ENCODE assay signal across 24 cellular contexts in the genomic region with DNA sequence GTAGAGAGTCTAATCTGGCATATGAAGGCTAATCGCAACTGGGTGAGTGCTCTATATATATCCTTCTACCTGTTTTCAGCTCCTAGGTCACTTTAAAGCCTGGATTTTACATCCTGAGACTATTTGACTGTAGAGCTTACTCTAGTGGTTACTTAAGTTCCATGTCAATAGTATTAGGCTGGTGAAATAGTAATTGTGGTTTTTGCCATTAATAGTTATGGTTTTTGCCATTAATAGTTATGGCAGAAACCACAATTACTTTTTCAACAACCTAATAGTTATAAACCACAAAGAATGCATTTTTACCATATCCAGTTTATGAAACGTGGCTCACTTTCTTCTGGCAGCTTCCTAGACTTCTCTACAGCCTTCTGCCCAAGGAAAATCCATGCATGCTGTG.
"Had no signal": no experiment of that assay in that cellular context is flagged by ENCODE, and none has a peak within 500 bp of the region (broad histone marks: within the 10 kb centered on the region; RNA-seq: fewer than 3 reads in every experiment).

No MANE protein-coding gene starts in this region.

- H3K27ac ChIP-seq: neutrophil, pancreas, prostate gland, stomach, thoracic aorta, thyroid gland, tibial nerve, upper lobe of left lung, vagina had no signal

- H3K4me1 ChIP-seq: pancreas, prostate gland, stomach, thyroid gland, tibial nerve, upper lobe of left lung, vagina had no signal

- DNase-seq: naive thymus-derived CD8-positive, alpha-beta T cell; nephron progenitor cell; nucleus accumbens; pancreas; right cardiac atrium; small intestine; stimulated activated CD4-positive, alpha-beta T cell treated with anti-CD3 and anti-CD28 coated beads, Interleukin-15, amount 100 ng/mL, for 24 hours; stimulated activated CD4-positive, alpha-beta T cell treated with anti-CD3 and anti-CD28 coated beads, Interleukin-2, amount 100 ng/mL, for 24 hours; stimulated activated CD4-positive, alpha-beta T cell treated with anti-CD3 and anti-CD28 coated beads, Interleukin-2, amount 100 ng/mL, for 48 hours; stimulated activated CD4-positive, alpha-beta T cell treated with anti-CD3 and anti-CD28 coated beads, Interleukin-4, amount 100 ng/mL, for 24 hours; stimulated activated naive B cell treated with anti-CD40 and anti-IgM and Interleukin-4, amounts not matched to agents 10 μg/mL and 1 μg/mL and 100 μg/mL, for 72 hours; stimulated activated naive CD4-positive, alpha-beta T cell treated with Interleukin-2 at 50 U/mL for 16 hours; stomach; thyroid gland; trophoblast cell; upper lobe of left lung had no signal

- H3K27me3 ChIP-seq: neutrophil, pancreas, stomach, thyroid gland, tibial nerve, upper lobe of left lung, vagina had no signal

- H3K36me3 ChIP-seq: neutrophil, pancreas, prostate gland, stomach, thoracic aorta, thyroid gland, tibial nerve, upper lobe of left lung, vagina had no signal

- ATAC-seq: naive thymus-derived CD8-positive, alpha-beta T cell; natural killer cell treated with Interleukin-12 subunit alpha and Interleukin-12 subunit beta and Interleukin-15 and Interleukin-18, amount 100 ng/mL, for 72 hours; pancreas; right cardiac atrium; sciatic nerve; stimulated activated effector memory CD8-positive, alpha-beta T cell treated with anti-CD3 and anti-CD28 coated beads, Interleukin-12 subunit alpha, Interleukin-12 subunit beta, amount 100 ng/mL, for 72 hours; stimulated activated naive B cell treated with anti-CD40 and anti-IgM and Interleukin-4, amounts not matched to agents 10 μg/mL and 1 μg/mL and 100 μg/mL, for 72 hours had no signal

- H3K9me3 ChIP-seq: neutrophil, pancreas, prostate gland, thoracic aorta, thyroid gland, upper lobe of left lung, vagina had no signal

- H3K4me3 ChIP-seq: pancreas, prostate gland, stomach, thoracic aorta, thyroid gland, tibial nerve, upper lobe of left lung, vagina had no signal
